In genomic region chr11:125591659-125592304, GRCh38 we compare ENCODE assay signal across 8 cellular contexts. TPM values are rescaled to one million over a fixed set of nuclear protein-coding genes. Genes with fewer than 3 reads are reported as not detected.
DNase-seq lines count a peak whose midpoint lies in the region; ATAC-seq and TF ChIP-seq lines count a peak whose summit lies in the region.

No MANE protein-coding gene starts in this region.

- H3K27me3 ChIP-seq in Caco-2 (replicated peaks; ENCODE audit: control insufficient read depth, insufficient read depth, low read length) = no peaks in the 10 kb centered on the region

- H3K36me3 Mint-ChIP-seq in Caco-2 (ENCODE audit: insufficient read depth, unreplicated experiment) = peaks cover 56% of the 10 kb centered on the region

- POLR2A ChIA-PET in Caco-2 (lab: Charles Lee) = interaction anchor here (0.5 to 2.3 kb wide), 6 partner anchors 14 to 968 kb away, joined by 3 to 20 read pairs (median 8); partner anchors contain the start of genes CHEK1, EI24 and PUS3

- H3K4me1 Mint-ChIP-seq in Caco-2 (ENCODE audit: low read depth, unreplicated experiment) = peaks cover 22% of the 10 kb centered on the region

- H3K27ac Mint-ChIP-seq in Caco-2 (ENCODE audit: unreplicated experiment) = peak overlapping the region; percentile 99

- BruUV-seq in Caco-2 (replicated peaks; lab: Mats Ljungman, UMichigan) = TSS peak; percentile 95

- no peak for TF ChIP-seq CTCF in Caco-2 (IDR thresholded peaks at IDR 0.05; ENCODE audit: insufficient read depth in 1 of 2, low read depth in 1 of 2, low read length in 1 of 2, severe bottlenecking in 1 of 2, unreplicated experiment in 1 of 2)

- H3K4me1 ChIP-seq in Caco-2 = no peaks in the 10 kb centered on the region

- ATAC-seq in GM19463 (IDR thresholded peaks at IDR 0.05; ENCODE audit: unreplicated experiment) (peak; percentile 6), HG03521 (IDR thresholded peaks at IDR 0.05; ENCODE audit: unreplicated experiment) (peak; percentile 11), left lobe of liver (peak; percentile 49)

- CTCF ChIA-PET in Caco-2 (lab: Charles Lee) = interaction anchor here (2.4 kb wide), 1 partner anchor 22 kb away, joined by 7 read pairs; the partner anchor contains the start of gene EI24

- H3K36me3 ChIP-seq in Caco-2 (ENCODE audit: control insufficient read depth, insufficient read depth, low read length) = no peaks in the 10 kb centered on the region

- H3K27ac ChIP-seq in caudate nucleus (ENCODE audit: low read depth, low read length) = peak overlapping the region; percentile 95

- no peaks in the 10 kb centered on the region for H3K9me3 ChIP-seq in Caco-2

- peak overlapping the region; percentile 56 for H3K4me3 ChIP-seq in Caco-2 (ENCODE audit: low read depth, low read length)

- H3K27me3 Mint-ChIP-seq in Caco-2 (ENCODE audit: insufficient read depth, unreplicated experiment) = no peaks in the 10 kb centered on the region

- H3K9me3 Mint-ChIP-seq in Caco-2 (ENCODE audit: unreplicated experiment) = no peaks in the 10 kb centered on the region

- intact Hi-C loops in Caco-2 (cut with micrococcal nuclease; ENCODE audit: unreplicated experiment) = loop anchor here (1.0 to 10.0 kb wide), 3 partner anchors 22 to 673 kb away; partner anchors contain the start of genes EI24, FOXRED1 and SRPRA

- DNase-seq in Caco-2 (peak; percentile 57 to 64), UCSD-AML1 (lab: John Stamatoyannopoulos, UW; ENCODE audit: unreplicated experiment) (peak; percentile 64), caudate nucleus (lab: John Stamatoyannopoulos, UW) (peak in 34 of 61 donors; percentile 20 to 79 (median 53)), left lobe of liver (ENCODE audit: low spot score) (no peak), epidermal melanocyte (ENCODE audit: insufficient read length, low spot score) (no peak)
- DNase-seq in stimulated activated CD8-positive, alpha-beta memory T cell treated with anti-CD3 and anti-CD28 coated beads, Interleukin-12 subunit alpha, Interleukin-12 subunit beta, amount 100 ng/mL, for 4 hours (ENCODE audit: low read depth) = peak; percentile 23

- peak overlapping the region; percentile 98 for H3K4me3 Mint-ChIP-seq in Caco-2 (ENCODE audit: unreplicated experiment)

RNA-seq across cellular contexts. Expression of gene STT3A, which starts 0.9 kb away (rescaled TPM):
- total RNA-seq in Caco-2 (2022) = 517 and 531 TPM in 2 replicates
- 92.2 TPM for total RNA-seq in left lobe of liver

RNA-seq across cellular contexts. Expression of gene EI24, which starts 22.5 kb away (rescaled TPM):
- 164 and 170 TPM in 2 replicates for total RNA-seq in Caco-2 (2022)
- total RNA-seq in left lobe of liver = 187 TPM

RNA-seq across cellular contexts. Expression of gene CHEK1, which starts 33.2 kb away (rescaled TPM):
- total RNA-seq in Caco-2 (2022) (121 and 142 TPM in 2 replicates), left lobe of liver (0.53 TPM)

Comparison
In these comparisons a context has a peak if more than half of its experiments do, and no peak if none do; other contexts are left out.
1. DNase-seq: peak in Caco-2 (2 of 2), UCSD-AML1 (single experiment), caudate nucleus (34 of 61) and stimulated activated CD8-positive, alpha-beta memory T cell treated with anti-CD3 and anti-CD28 coated beads, Interleukin-12 subunit alpha, Interleukin-12 subunit beta, amount 100 ng/mL, for 4 hours (single experiment); none in left lobe of liver (single experiment) and epidermal melanocyte (single experiment).
2. RNA of gene CHEK1, which starts 33.2 kb away (total RNA-seq): 121 to 142 TPM in Caco-2; 0.53 TPM in left lobe of liver (single experiment); every median in the first group is over 10 times any median in the second.
3. Peak in every context shown above with its lines, with median percentiles within 50 percentile points of each other: ATAC-seq.